Comparison of ENCODE assay signal across 2 cellular contexts in genomic region chr17:64627797-64628196, GRCh38.
A peak's percentile ranks its signal among the peaks of the same experiment; 100 is the strongest.
TF ChIP-seq lines count a peak whose summit lies in the region.

No MANE protein-coding gene starts in this region.

TF ChIP-seq in HepG2, 621 proteins besides CTCF, POLR2A, EP300 and RAD21 (continues in another document):
- TF ChIP-seq CCDC6 (CRISPR knock-in tag; IDR thresholded peaks at IDR 0.05) (no peak), U2AF2 (IDR thresholded peaks at IDR 0.05; ENCODE audit: low read depth, low read length) (no peak), FOXA3 (CRISPR knock-in tag; IDR thresholded peaks at IDR 0.05) (peak; percentile 43; the same call in 1 of the 2 replicates), ZUFSP (CRISPR knock-in tag; IDR thresholded peaks at IDR 0.05; ENCODE audit: borderline replicate concordance) (no peak), MTF2 (CRISPR knock-in tag; IDR thresholded peaks at IDR 0.05; ENCODE audit: borderline replicate concordance) (no peak), TAF15 (IDR thresholded peaks at IDR 0.05; ENCODE audit: low read depth, low read length, poor library complexity, severe bottlenecking) (no peak), NPAS2 (CRISPR knock-in tag; IDR thresholded peaks at IDR 0.05; ENCODE audit: borderline replicate concordance) (no peak), MAF1 (CRISPR knock-in tag; IDR thresholded peaks at IDR 0.05; ENCODE audit: borderline replicate concordance) (no peak), ZNF552 (CRISPR knock-in tag; IDR thresholded peaks at IDR 0.05; ENCODE audit: borderline replicate concordance) (no peak), ZBTB33 (CRISPR knock-in tag; IDR thresholded peaks at IDR 0.05) (peak; percentile 20; the same call in 1 of the 2 replicates), GTF2F1 (IDR thresholded peaks at IDR 0.05; ENCODE audit: low read length) (no peak), TBX2 (CRISPR knock-in tag; IDR thresholded peaks at IDR 0.05; ENCODE audit: borderline replicate concordance) (peak; percentile 60; the same call in 1 of the 2 replicates), THAP11 (CRISPR knock-in tag; IDR thresholded peaks at IDR 0.05) (no peak), ZNF296 (CRISPR knock-in tag; conservative IDR thresholded peaks at IDR 0.05) (no peak), KLF16 (CRISPR knock-in tag; IDR thresholded peaks at IDR 0.05) (no peak), HNRNPLL (IDR thresholded peaks at IDR 0.05; ENCODE audit: low read depth, low read length, poor library complexity, severe bottlenecking) (no peak), IRF2 (CRISPR knock-in tag; IDR thresholded peaks at IDR 0.05) (no peak), JUN (CRISPR knock-in tag; IDR thresholded peaks at IDR 0.05) (no peak), PREB (CRISPR knock-in tag; IDR thresholded peaks at IDR 0.05) (no peak), SAP130 (CRISPR knock-in tag; IDR thresholded peaks at IDR 0.05; ENCODE audit: low read depth) (peak; percentile 46; the same call in 1 of the 2 replicates), ZBTB14 (CRISPR knock-in tag; IDR thresholded peaks at IDR 0.05) (no peak), PAXIP1 (CRISPR knock-in tag; conservative IDR thresholded peaks at IDR 0.05) (peak; percentile 71), ZNF670 (CRISPR knock-in tag; IDR thresholded peaks at IDR 0.05; ENCODE audit: borderline replicate concordance) (no peak)

TF ChIP-seq in GM23338, 12 proteins besides CTCF, POLR2A, EP300 and RAD21:
- TF ChIP-seq CREB1 (CRISPR knock-in tag; IDR thresholded peaks at IDR 0.05; ENCODE audit: low read depth) (no peak), NANOG (IDR thresholded peaks at IDR 0.05; ENCODE audit: borderline replicate concordance) (no peak), REST (IDR thresholded peaks at IDR 0.05; ENCODE audit: unreplicated experiment) (no peak), ZNF462 (CRISPR knock-in tag; IDR thresholded peaks at IDR 0.05) (no peak), ETS1 (IDR thresholded peaks at IDR 0.05) (no peak), EZH2phosphoT487 (IDR thresholded peaks at IDR 0.05; ENCODE audit: unreplicated experiment) (no peak), STAT1 (IDR thresholded peaks at IDR 0.05; ENCODE audit: unreplicated experiment) (no peak)
